1 cellular context compared by ENCODE assay signal in genomic region chr17:76843703-76844484, GRCh38.
TF ChIP-seq lines count a peak whose summit lies in the region.

No MANE protein-coding gene starts in this region.

TF ChIP-seq in SK-N-SH treated with all-trans-retinoic acid at 6 μM for 48 hours, 23 proteins besides CTCF, POLR2A, EP300 and RAD21:
- TF ChIP-seq TSHZ2 (CRISPR knock-in tag; IDR thresholded peaks at IDR 0.05) (no peak), TCF4 (CRISPR knock-in tag; IDR thresholded peaks at IDR 0.05; ENCODE audit: borderline replicate concordance) (no peak), ZNF70 (CRISPR knock-in tag; IDR thresholded peaks at IDR 0.05) (peak; percentile 59; the same call in 1 of the 2 replicates), ZNF8 (CRISPR knock-in tag; IDR thresholded peaks at IDR 0.05) (peak; percentile 46; the same call in 1 of the 2 replicates), ZFP3 (CRISPR knock-in tag; IDR thresholded peaks at IDR 0.05) (no peak)
